Comparison of ENCODE assay signal across 9 cellular contexts in the genomic region with DNA sequence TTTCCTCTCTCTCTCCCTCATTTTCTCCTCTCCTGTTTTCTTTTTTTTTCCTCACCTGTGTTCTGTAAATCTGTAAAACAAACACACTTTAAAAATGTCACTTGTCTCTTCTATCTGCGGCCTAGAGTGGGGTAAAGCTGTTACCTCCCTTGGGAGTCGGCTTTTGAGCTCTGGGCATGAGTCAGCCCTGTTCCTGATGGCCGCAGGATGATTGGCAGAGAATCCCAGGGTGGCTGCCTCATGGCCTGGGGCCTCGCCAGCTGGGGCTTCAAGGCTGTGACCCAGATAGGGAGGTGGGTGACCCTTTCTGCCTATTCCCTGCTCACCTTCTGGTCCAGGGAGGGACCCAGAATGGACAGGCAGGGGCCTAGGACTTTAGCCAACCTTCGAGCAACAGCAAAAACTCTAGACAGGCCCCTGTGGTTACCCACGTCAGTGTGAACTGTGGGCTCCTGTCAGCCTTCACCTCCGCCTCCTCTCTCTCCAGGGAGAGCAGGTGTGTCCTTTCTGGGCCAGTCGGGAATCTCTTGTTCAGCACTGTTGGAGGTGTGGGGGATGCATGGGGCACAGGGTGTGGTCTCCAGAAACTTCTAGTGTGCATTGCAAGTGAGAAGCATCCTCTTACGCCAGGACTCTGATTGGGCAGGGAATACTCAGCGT.
DNase-seq lines count a peak whose midpoint lies in the region; ATAC-seq and TF ChIP-seq lines count a peak whose summit lies in the region.
"Had no signal": no experiment of that assay in that cellular context is flagged by ENCODE, and none has a peak within 500 bp of the region (broad histone marks: within the 10 kb centered on the region; RNA-seq: fewer than 3 reads in every experiment).

No MANE protein-coding gene starts in this region.

- H3K36me3 Mint-ChIP-seq in immature natural killer cell: no peaks in the 10 kb centered on the region
- no peaks in the 10 kb centered on the region for H3K36me3 Mint-ChIP-seq in neural progenitor cell

- no peak for ATAC-seq in GM19035 (IDR thresholded peaks at IDR 0.05; ENCODE audit: unreplicated experiment)

- H3K9me3 Mint-ChIP-seq in immature natural killer cell (no peaks in the 10 kb centered on the region), neural progenitor cell (peaks cover 2% of the 10 kb centered on the region)

- no peak overlapping the region for H2AFZ ChIP-seq in neural progenitor cell (replicated peaks)

- no peaks in the 10 kb centered on the region for H3K27me3 ChIP-seq in neural progenitor cell

- no peaks in the 10 kb centered on the region for H3K36me3 ChIP-seq in neural progenitor cell

- H3K79me2 ChIP-seq in neural progenitor cell (ENCODE audit: low read depth): no peaks in the 10 kb centered on the region

- H3K4me3 Mint-ChIP-seq in immature natural killer cell (peak overlapping the region; percentile 32 to 76 (median 67)), neural progenitor cell (no peak overlapping the region)

- H3K9ac ChIP-seq in neural progenitor cell: no peak overlapping the region

- no peaks in the 10 kb centered on the region for H4K20me1 ChIP-seq in neural progenitor cell (ENCODE audit: low read depth)

- no peak overlapping the region for H3K4me3 ChIP-seq in neural progenitor cell

- H3K4me1 ChIP-seq in neural progenitor cell: peaks cover 4% of the 10 kb centered on the region

- DNase-seq in D341Med (ENCODE audit: low spot score) (peak; percentile 69), LoVo (ENCODE audit: low spot score) (peak; percentile 66), T1000 (lab: John Stamatoyannopoulos, UW) (peak; percentile 62), immature natural killer cell (no peak), neural progenitor cell (ENCODE audit: low spot score) (no peak), GDM1 (lab: John Stamatoyannopoulos, UW) (no peak)
- no peak for DNase-seq in activated CD4-positive, CD25-positive, alpha-beta regulatory T cell treated with anti-CD3 and anti-CD28 coated beads, Interleukin-2, amount 50 U/mL, for 72 hours
- DNase-seq: activated CD8-positive, alpha-beta memory T cell treated with anti-CD3 and anti-CD28 coated beads, Interleukin-2, amount 50 U/mL, for 4 hours had no signal

- H3K27ac ChIP-seq in neural progenitor cell: no peak overlapping the region

- H3K27me3 Mint-ChIP-seq in immature natural killer cell (ENCODE audit: low read depth in 3 of 3) (peaks cover 4 to 18% (median 7%) of the 10 kb centered on the region in 3 donors), neural progenitor cell (ENCODE audit: insufficient read depth, low read depth) (peaks cover 10% of the 10 kb centered on the region)

- peaks cover 3% of the 10 kb centered on the region for H3F3A ChIP-seq in neural progenitor cell (ENCODE audit: low read depth)

- H3K27ac Mint-ChIP-seq in immature natural killer cell (peak overlapping the region; percentile 77 to 91 (median 86)), neural progenitor cell (no peak overlapping the region)

- no peak for TF ChIP-seq CTCF in neural progenitor cell (IDR thresholded peaks at IDR 0.05)

- H3K4me2 ChIP-seq in neural progenitor cell: no peak overlapping the region

- peaks cover 78 to 80% of the 10 kb centered on the region in 2 donors for H3K4me1 Mint-ChIP-seq in immature natural killer cell
- peaks cover 12% of the 10 kb centered on the region for H3K4me1 Mint-ChIP-seq in neural progenitor cell

- no peaks in the 10 kb centered on the region for H3K9me3 ChIP-seq in neural progenitor cell (ENCODE audit: low read depth)

Comparison
In these comparisons a context has a peak if more than half of its experiments do, and no peak if none do; other contexts are left out.
1. DNase-seq: peak in D341Med (single experiment), LoVo (single experiment) and T1000 (single experiment); none in immature natural killer cell (0 of 3), neural progenitor cell (single experiment), activated CD4-positive, CD25-positive, alpha-beta regulatory T cell treated with anti-CD3 and anti-CD28 coated beads, Interleukin-2, amount 50 U/mL, for 72 hours (single experiment) and GDM1 (single experiment).